In genomic region chr21:38319781-38320180, GRCh38 we compare ENCODE assay signal across 1 cellular context.
TF ChIP-seq lines count a peak whose summit lies in the region.

No MANE protein-coding gene starts in this region.

TF ChIP-seq in WTC11, 78 proteins besides CTCF, POLR2A, EP300 and RAD21 (continued from another document):
- TF ChIP-seq ATF2 (CRISPR knock-in tag; IDR thresholded peaks at IDR 0.05; ENCODE audit: borderline replicate concordance, low read depth) (no peak), ZBTB43 (CRISPR knock-in tag; IDR thresholded peaks at IDR 0.05) (no peak), ZNF263 (CRISPR knock-in tag; IDR thresholded peaks at IDR 0.05; ENCODE audit: low read depth) (no peak), CREM (CRISPR knock-in tag; IDR thresholded peaks at IDR 0.05) (no peak), ZNF281 (CRISPR knock-in tag; IDR thresholded peaks at IDR 0.05) (no peak), E2F1 (CRISPR knock-in tag; IDR thresholded peaks at IDR 0.05) (no peak), CDX4 (CRISPR knock-in tag; IDR thresholded peaks at IDR 0.05; ENCODE audit: borderline replicate concordance) (no peak), ZMAT4 (CRISPR knock-in tag; IDR thresholded peaks at IDR 0.05) (no peak), FOXJ3 (CRISPR knock-in tag; IDR thresholded peaks at IDR 0.05; ENCODE audit: borderline replicate concordance) (no peak), GABPB1 (CRISPR knock-in tag; IDR thresholded peaks at IDR 0.05) (no peak)
